11 cellular contexts compared by ENCODE assay signal in genomic region chr14:91817566-91818325, GRCh38.
DNase-seq lines count a peak whose midpoint lies in the region; ATAC-seq and TF ChIP-seq lines count a peak whose summit lies in the region.
"Had no signal": no experiment of that assay in that cellular context is flagged by ENCODE, and none has a peak within 500 bp of the region (broad histone marks: within the 10 kb centered on the region; RNA-seq: fewer than 3 reads in every experiment).

No MANE protein-coding gene starts in this region.

- H3K36me3 ChIP-seq in OCI-LY1 (ENCODE audit: insufficient read depth, low read length): peaks cover 8% of the 10 kb centered on the region; the same call in 1 of the 2 replicates

- ATAC-seq in HG02571 (IDR thresholded peaks at IDR 0.05; ENCODE audit: unreplicated experiment): peak; percentile 66
- peak; percentile 63 for ATAC-seq in stimulated activated naive CD8-positive, alpha-beta T cell treated with anti-CD3 and anti-CD28 coated beads, Interleukin-15, Interleukin-2, amounts not matched to agents 100 U/mL and 50 U/mL, for 24 hours

- TF ChIP-seq CTCF in OCI-LY1 (IDR thresholded peaks at IDR 0.05; ENCODE audit: low read length): no peak

- H3K9ac ChIP-seq in OCI-LY1 (ENCODE audit: low read length): no peak overlapping the region

- H3K27ac Mint-ChIP-seq in activated naive CD4-positive, alpha-beta T cell treated with anti-CD3 and anti-CD28 coated beads, Interleukin-2, amount 50 U/mL, for 24 hours: peak overlapping the region; percentile 81
- H3K27ac Mint-ChIP-seq in activated naive CD4-positive, alpha-beta T cell treated with anti-CD3 and anti-CD28 coated beads, Interleukin-2, amount 10 ng/mL, durations not matched to agents 7 days and 5 days: no peak overlapping the region

- peaks cover 23% of the 10 kb centered on the region for H3K9me3 Mint-ChIP-seq in activated naive CD4-positive, alpha-beta T cell treated with anti-CD3 and anti-CD28 coated beads, Interleukin-2, amount 50 U/mL, for 24 hours
- H3K9me3 Mint-ChIP-seq in activated naive CD4-positive, alpha-beta T cell treated with anti-CD3 and anti-CD28 coated beads, Interleukin-2, amount 10 ng/mL, durations not matched to agents 7 days and 5 days: peaks cover 13% of the 10 kb centered on the region

- H3F3A ChIP-seq in OCI-LY1 (ENCODE audit: insufficient read depth, low read length): no peaks in the 10 kb centered on the region

- CTCF ChIA-PET in activated naive CD4-positive, alpha-beta T cell treated with anti-CD3 and anti-CD28 coated beads, Interleukin-2, amount 10 ng/mL, durations not matched to agents 7 days and 5 days (lab: Charles Lee): no interaction called here

- H3K4me1 ChIP-seq in OCI-LY1 (ENCODE audit: insufficient read depth, low read length, severe bottlenecking): peaks cover 20% of the 10 kb centered on the region
- H3K4me1 ChIP-seq: testis had no signal

- no peaks in the 10 kb centered on the region for H3K9me2 ChIP-seq in OCI-LY1 (ENCODE audit: low read depth, low read length)

- H3K79me2 ChIP-seq in OCI-LY1 (ENCODE audit: insufficient read depth, low read length): peaks cover 36% of the 10 kb centered on the region; the same call in 1 of the 2 replicates

- H3K4me3 ChIP-seq in OCI-LY1 (ENCODE audit: low read depth, low read length, poor library complexity, severe bottlenecking): no peak overlapping the region
- H3K4me3 ChIP-seq: testis had no signal

- peak overlapping the region; percentile 45 for H3K4me2 ChIP-seq in OCI-LY1 (ENCODE audit: low read length)

- no peak for DNase-seq in activated naive CD4-positive, alpha-beta T cell treated with anti-CD3 and anti-CD28 coated beads, Interleukin-2, amount 10 ng/mL, durations not matched to agents 7 days and 5 days
- no peak for DNase-seq in stimulated activated naive CD8-positive, alpha-beta T cell treated with anti-CD3 and anti-CD28 coated beads, Interleukin-15, Interleukin-2, amounts not matched to agents 100 U/mL and 50 U/mL, for 24 hours
- DNase-seq in NOMO-1 (lab: John Stamatoyannopoulos, UW; ENCODE audit: unreplicated experiment in 2 of 2) (no peak), T-helper 9 cell (no peak), OCI-M1 (lab: John Stamatoyannopoulos, UW) (no peak)
- DNase-seq: amygdala, immature natural killer cell, testis had no signal

- H3K36me3 Mint-ChIP-seq in activated naive CD4-positive, alpha-beta T cell treated with anti-CD3 and anti-CD28 coated beads, Interleukin-2, amount 50 U/mL, for 24 hours: peaks cover 62% of the 10 kb centered on the region
- peaks cover 70% of the 10 kb centered on the region for H3K36me3 Mint-ChIP-seq in activated naive CD4-positive, alpha-beta T cell treated with anti-CD3 and anti-CD28 coated beads, Interleukin-2, amount 10 ng/mL, durations not matched to agents 7 days and 5 days

- H3K4me3 Mint-ChIP-seq in activated naive CD4-positive, alpha-beta T cell treated with anti-CD3 and anti-CD28 coated beads, Interleukin-2, amount 50 U/mL, for 24 hours: peak overlapping the region; percentile 34
- H3K4me3 Mint-ChIP-seq in activated naive CD4-positive, alpha-beta T cell treated with anti-CD3 and anti-CD28 coated beads, Interleukin-2, amount 10 ng/mL, durations not matched to agents 7 days and 5 days: no peak overlapping the region

- H3K27me3 Mint-ChIP-seq in activated naive CD4-positive, alpha-beta T cell treated with anti-CD3 and anti-CD28 coated beads, Interleukin-2, amount 50 U/mL, for 24 hours: no peaks in the 10 kb centered on the region
- no peaks in the 10 kb centered on the region for H3K27me3 Mint-ChIP-seq in activated naive CD4-positive, alpha-beta T cell treated with anti-CD3 and anti-CD28 coated beads, Interleukin-2, amount 10 ng/mL, durations not matched to agents 7 days and 5 days

- no peaks in the 10 kb centered on the region for H3K27me3 ChIP-seq in OCI-LY1 (ENCODE audit: insufficient read depth, low read length)
- H3K27me3 ChIP-seq: testis had no signal

- no peaks in the 10 kb centered on the region for H4K20me1 ChIP-seq in OCI-LY1 (ENCODE audit: insufficient read depth, low read length)

- H2AFZ ChIP-seq in OCI-LY1 (ENCODE audit: low read length): no peak overlapping the region

- peaks cover 75% of the 10 kb centered on the region for H3K4me1 Mint-ChIP-seq in activated naive CD4-positive, alpha-beta T cell treated with anti-CD3 and anti-CD28 coated beads, Interleukin-2, amount 50 U/mL, for 24 hours
- H3K4me1 Mint-ChIP-seq in activated naive CD4-positive, alpha-beta T cell treated with anti-CD3 and anti-CD28 coated beads, Interleukin-2, amount 10 ng/mL, durations not matched to agents 7 days and 5 days: peaks cover 21% of the 10 kb centered on the region

- H3K27ac ChIP-seq in OCI-LY1 (ENCODE audit: low read depth, low read length, poor library complexity, severe bottlenecking): peak overlapping the region; percentile 63
- H3K27ac ChIP-seq: testis had no signal

- no peaks in the 10 kb centered on the region for H3K9me3 ChIP-seq in OCI-LY1 (ENCODE audit: low read length)
- H3K9me3 ChIP-seq: testis had no signal
